In the genomic region with DNA sequence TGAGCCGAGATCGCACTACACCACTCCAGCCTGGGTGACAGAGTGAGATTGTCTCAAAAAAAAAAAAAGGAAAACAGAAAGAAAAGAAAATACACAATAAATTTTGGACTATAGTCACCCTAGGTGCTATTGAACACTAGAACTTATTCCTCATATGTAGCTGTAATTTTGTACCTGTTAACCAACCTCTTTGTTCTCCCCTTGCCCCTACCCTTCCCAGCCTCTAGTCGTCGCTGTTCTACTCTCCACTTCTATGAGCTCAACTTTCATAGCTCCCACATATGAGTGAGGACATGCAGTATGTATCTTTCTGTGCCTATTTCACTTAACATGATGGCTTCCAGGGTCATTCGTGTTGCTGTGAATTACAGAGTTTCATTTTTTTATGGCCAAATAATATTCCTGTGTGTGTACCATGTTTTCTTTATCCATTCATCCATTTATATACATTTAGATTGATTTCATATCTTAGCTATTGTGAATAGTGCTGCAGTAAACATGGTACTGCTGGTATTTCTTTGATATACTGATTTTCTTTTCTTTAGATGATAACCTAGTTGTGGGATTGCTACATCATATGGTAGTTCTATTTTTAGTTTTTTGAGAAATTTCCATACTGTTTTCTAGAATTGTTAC, we compare ENCODE assay signal across 8 cellular contexts. TPM values are rescaled to one million over a fixed set of nuclear protein-coding genes. Genes with fewer than 3 reads are reported as not detected.
DNase-seq lines count a peak whose midpoint lies in the region; ATAC-seq and TF ChIP-seq lines count a peak whose summit lies in the region.

No MANE protein-coding gene starts in this region.

- CTCF ChIA-PET in AG04449 (lab: Yijun Ruan, JAX) = interaction anchor here (0.6 to 10.9 kb wide), 35 partner anchors 8 to 801 kb away, joined by 3 to 147 read pairs (median 4); partner anchors contain the start of genes GPRC5B and VPS35L
- CTCF ChIA-PET in activated naive CD4-positive, alpha-beta T cell treated with anti-CD3 and anti-CD28 coated beads, Interleukin-2, amount 10 ng/mL, durations not matched to agents 7 days and 5 days (lab: Charles Lee) = interaction anchor here (0.5 to 2.0 kb wide), 12 partner anchors 10 to 303 kb away, joined by 3 to 10 read pairs (median 5); partner anchors contain the start of gene VPS35L

- TF ChIP-seq CTCF in AG04449 (IDR thresholded peaks at IDR 0.05; ENCODE audit: insufficient read depth, low read length, missing control alignments) = peak; percentile 82
- peak; percentile 41; the same call in 2 of the 3 replicates for TF ChIP-seq CTCF in GM12872 (IDR thresholded peaks at IDR 0.05; ENCODE audit: insufficient read depth, low read depth, low read length)

- peaks cover 1% of the 10 kb centered on the region for H3K4me1 ChIP-seq in right cardiac atrium (ENCODE audit: control insufficient read depth, insufficient read depth, low read length)

- H3K9me3 ChIP-seq in right cardiac atrium (ENCODE audit: control insufficient read depth, low read length) = no peaks in the 10 kb centered on the region

- H3K9me3 Mint-ChIP-seq in activated naive CD4-positive, alpha-beta T cell treated with anti-CD3 and anti-CD28 coated beads, Interleukin-2, amount 10 ng/mL, durations not matched to agents 7 days and 5 days = peaks cover 4% of the 10 kb centered on the region

- H3K4me3 ChIP-seq in AG04449 (ENCODE audit: low read depth, low read length) = no peak overlapping the region
- H3K4me3 ChIP-seq in right cardiac atrium (ENCODE audit: low read length) = no peak overlapping the region

- 48% methylated on average over 5 of the region's 5 CpGs for WGBS in right cardiac atrium

- H3K4me3 Mint-ChIP-seq in activated naive CD4-positive, alpha-beta T cell treated with anti-CD3 and anti-CD28 coated beads, Interleukin-2, amount 10 ng/mL, durations not matched to agents 7 days and 5 days = no peak overlapping the region

- no peak overlapping the region for H3K27ac Mint-ChIP-seq in activated naive CD4-positive, alpha-beta T cell treated with anti-CD3 and anti-CD28 coated beads, Interleukin-2, amount 10 ng/mL, durations not matched to agents 7 days and 5 days

- intact Hi-C loops in right cardiac atrium (cut with DNase I) = no loop called here

- no peak overlapping the region for H3K27ac ChIP-seq in right cardiac atrium (ENCODE audit: low read length)

- H3K27me3 Mint-ChIP-seq in activated naive CD4-positive, alpha-beta T cell treated with anti-CD3 and anti-CD28 coated beads, Interleukin-2, amount 10 ng/mL, durations not matched to agents 7 days and 5 days = no peaks in the 10 kb centered on the region

- ATAC-seq in right cardiac atrium (peak; percentile 62 to 73), HG02678 (IDR thresholded peaks at IDR 0.05; ENCODE audit: unreplicated experiment) (no peak)

- H3K36me3 Mint-ChIP-seq in activated naive CD4-positive, alpha-beta T cell treated with anti-CD3 and anti-CD28 coated beads, Interleukin-2, amount 10 ng/mL, durations not matched to agents 7 days and 5 days = peaks cover 48% of the 10 kb centered on the region

- POLR2A ChIA-PET in AG04449 (lab: Yijun Ruan, JAX) = interaction anchor here (0.7 to 0.8 kb wide), 2 partner anchors 28 to 122 kb away, joined by 3 to 4 read pairs; partner anchors contain the start of gene VPS35L

- no peaks in the 10 kb centered on the region for H3K4me1 Mint-ChIP-seq in activated naive CD4-positive, alpha-beta T cell treated with anti-CD3 and anti-CD28 coated beads, Interleukin-2, amount 10 ng/mL, durations not matched to agents 7 days and 5 days

- H3K27me3 ChIP-seq in right cardiac atrium (ENCODE audit: control insufficient read depth, insufficient read depth) = no peaks in the 10 kb centered on the region

- DNase-seq in AG04449 (ENCODE audit: low read depth, low spot score) (no peak), NCI-H2171 treated with DMSO at 0.1 percent for 48 hours (lab: John Stamatoyannopoulos, UW) (peak; percentile 37), right cardiac atrium (no peak), cerebellar nuclear complex (lab: John Stamatoyannopoulos, UW) (no peak)
- DNase-seq in activated naive CD4-positive, alpha-beta T cell treated with anti-CD3 and anti-CD28 coated beads, Interleukin-2, amount 10 ng/mL, durations not matched to agents 7 days and 5 days = peak; percentile 41
- DNase-seq in stimulated activated CD4-positive, alpha-beta T cell treated with anti-CD3 and anti-CD28 coated beads, Interleukin-15, amount 100 ng/mL, for 24 hours = peak; percentile 27

RNA-seq across cellular contexts. Expression of gene VPS35L, which starts 28.3 kb away (rescaled TPM):
- 10 to 100 TPM; 31.5 to 40.1 (median 33.9) TPM for total RNA-seq in right cardiac atrium
- 19.8 TPM for polyA plus RNA-seq in right cardiac atrium

Comparison
In these comparisons a context has a peak if more than half of its experiments do, and no peak if none do; other contexts are left out.
1. DNase-seq: peak in NCI-H2171 treated with DMSO at 0.1 percent for 48 hours (single experiment), activated naive CD4-positive, alpha-beta T cell treated with anti-CD3 and anti-CD28 coated beads, Interleukin-2, amount 10 ng/mL, durations not matched to agents 7 days and 5 days (single experiment) and stimulated activated CD4-positive, alpha-beta T cell treated with anti-CD3 and anti-CD28 coated beads, Interleukin-15, amount 100 ng/mL, for 24 hours (single experiment); none in AG04449 (single experiment), right cardiac atrium (0 of 3) and cerebellar nuclear complex (0 of 2).